ENCODE assay signal across 1 cellular context in the genomic region with DNA sequence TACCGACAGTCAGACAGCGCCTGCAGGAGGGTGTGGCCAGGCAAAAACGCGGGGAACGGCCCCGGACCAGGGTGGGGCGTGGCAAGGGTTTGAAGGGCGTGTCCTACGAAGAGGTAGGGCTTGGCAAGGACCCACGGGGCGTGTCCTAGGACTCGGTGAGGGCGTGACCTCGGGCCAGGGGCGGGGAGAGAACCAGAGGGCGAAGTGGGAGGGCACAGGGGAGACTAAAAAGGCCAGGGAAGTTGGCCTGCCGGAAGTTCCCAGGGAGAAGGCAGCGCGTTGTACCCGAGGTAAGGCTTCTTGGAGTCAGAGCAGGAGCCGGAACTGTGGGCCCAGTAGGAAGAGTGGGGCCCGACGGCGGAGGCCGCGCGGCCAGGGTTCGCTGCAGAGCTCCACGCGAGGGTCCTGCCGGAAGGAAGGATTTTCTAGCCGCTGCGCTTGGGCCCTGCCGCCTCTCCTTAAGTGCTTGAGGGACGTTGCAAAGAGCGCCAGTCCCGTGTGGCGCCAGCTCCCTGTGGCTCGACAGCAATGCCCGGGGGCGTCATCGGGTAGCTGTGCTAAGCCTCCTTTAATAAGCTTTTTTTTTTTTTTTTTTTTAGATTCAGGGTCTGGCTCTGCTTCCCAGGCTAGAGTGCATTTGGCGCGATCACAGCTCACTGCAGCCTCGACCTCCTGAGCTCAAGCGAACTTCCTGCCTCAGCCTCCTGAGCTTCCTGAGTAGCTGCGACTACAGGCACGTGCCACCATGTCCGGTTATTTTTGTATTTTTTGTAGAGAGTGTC.
TF ChIP-seq lines count a peak whose summit lies in the region.

A gene with protein sequence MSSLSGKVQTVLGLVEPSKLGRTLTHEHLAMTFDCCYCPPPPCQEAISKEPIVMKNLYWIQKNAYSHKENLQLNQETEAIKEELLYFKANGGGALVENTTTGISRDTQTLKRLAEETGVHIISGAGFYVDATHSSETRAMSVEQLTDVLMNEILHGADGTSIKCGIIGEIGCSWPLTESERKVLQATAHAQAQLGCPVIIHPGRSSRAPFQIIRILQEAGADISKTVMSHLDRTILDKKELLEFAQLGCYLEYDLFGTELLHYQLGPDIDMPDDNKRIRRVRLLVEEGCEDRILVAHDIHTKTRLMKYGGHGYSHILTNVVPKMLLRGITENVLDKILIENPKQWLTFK (plus strand): TSS at position 253 of the 782 bp plus-strand sequence. CDS start 47,375 bp downstream, outside the sequence.

TF ChIP-seq in GM12878, 131 proteins besides CTCF, POLR2A, EP300 and RAD21 (continued from another document and continues in another):
- no peak for TF ChIP-seq SUPT20H (IDR thresholded peaks at IDR 0.05; ENCODE audit: borderline replicate concordance, control insufficient read depth, low read depth, low read length)
- TF ChIP-seq TBL1XR1 (IDR thresholded peaks at IDR 0.05; ENCODE audit: low read depth, low read length), result no peak
- peak; percentile 13 for TF ChIP-seq MEF2B (IDR thresholded peaks at IDR 0.05; ENCODE audit: partially characterized antibody, poor library complexity, severe bottlenecking)
- no peak for TF ChIP-seq SP1 (IDR thresholded peaks at IDR 0.05; ENCODE audit: low read depth, low read length)
- no peak for TF ChIP-seq ZNF207 (IDR thresholded peaks at IDR 0.05; ENCODE audit: borderline replicate concordance)
- no peak for TF ChIP-seq SREBF1 (IDR thresholded peaks at IDR 0.05; ENCODE audit: low read length)
- peak; percentile 60 for TF ChIP-seq YY1 (IDR thresholded peaks at IDR 0.05; ENCODE audit: low read depth, low read length)
- TF ChIP-seq PAX8 (IDR thresholded peaks at IDR 0.05), result no peak
- TF ChIP-seq HDGF (IDR thresholded peaks at IDR 0.05), result peak; percentile 98
- TF ChIP-seq, protein P1, sequence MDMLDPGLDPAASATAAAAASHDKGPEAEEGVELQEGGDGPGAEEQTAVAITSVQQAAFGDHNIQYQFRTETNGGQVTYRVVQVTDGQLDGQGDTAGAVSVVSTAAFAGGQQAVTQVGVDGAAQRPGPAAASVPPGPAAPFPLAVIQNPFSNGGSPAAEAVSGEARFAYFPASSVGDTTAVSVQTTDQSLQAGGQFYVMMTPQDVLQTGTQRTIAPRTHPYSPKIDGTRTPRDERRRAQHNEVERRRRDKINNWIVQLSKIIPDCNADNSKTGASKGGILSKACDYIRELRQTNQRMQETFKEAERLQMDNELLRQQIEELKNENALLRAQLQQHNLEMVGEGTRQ (IDR thresholded peaks at IDR 0.05; ENCODE audit: borderline replicate concordance, low read depth, low read length), result no peak; the same call in 1 of the 2 replicates
- peak; percentile 82 for TF ChIP-seq NBN (IDR thresholded peaks at IDR 0.05)
- TF ChIP-seq NFYA (IDR thresholded peaks at IDR 0.05; ENCODE audit: borderline replicate concordance, low read depth, low read length), result no peak
- no peak for TF ChIP-seq MTA2 (IDR thresholded peaks at IDR 0.05; ENCODE audit: low read depth)
- TF ChIP-seq, protein P2, sequence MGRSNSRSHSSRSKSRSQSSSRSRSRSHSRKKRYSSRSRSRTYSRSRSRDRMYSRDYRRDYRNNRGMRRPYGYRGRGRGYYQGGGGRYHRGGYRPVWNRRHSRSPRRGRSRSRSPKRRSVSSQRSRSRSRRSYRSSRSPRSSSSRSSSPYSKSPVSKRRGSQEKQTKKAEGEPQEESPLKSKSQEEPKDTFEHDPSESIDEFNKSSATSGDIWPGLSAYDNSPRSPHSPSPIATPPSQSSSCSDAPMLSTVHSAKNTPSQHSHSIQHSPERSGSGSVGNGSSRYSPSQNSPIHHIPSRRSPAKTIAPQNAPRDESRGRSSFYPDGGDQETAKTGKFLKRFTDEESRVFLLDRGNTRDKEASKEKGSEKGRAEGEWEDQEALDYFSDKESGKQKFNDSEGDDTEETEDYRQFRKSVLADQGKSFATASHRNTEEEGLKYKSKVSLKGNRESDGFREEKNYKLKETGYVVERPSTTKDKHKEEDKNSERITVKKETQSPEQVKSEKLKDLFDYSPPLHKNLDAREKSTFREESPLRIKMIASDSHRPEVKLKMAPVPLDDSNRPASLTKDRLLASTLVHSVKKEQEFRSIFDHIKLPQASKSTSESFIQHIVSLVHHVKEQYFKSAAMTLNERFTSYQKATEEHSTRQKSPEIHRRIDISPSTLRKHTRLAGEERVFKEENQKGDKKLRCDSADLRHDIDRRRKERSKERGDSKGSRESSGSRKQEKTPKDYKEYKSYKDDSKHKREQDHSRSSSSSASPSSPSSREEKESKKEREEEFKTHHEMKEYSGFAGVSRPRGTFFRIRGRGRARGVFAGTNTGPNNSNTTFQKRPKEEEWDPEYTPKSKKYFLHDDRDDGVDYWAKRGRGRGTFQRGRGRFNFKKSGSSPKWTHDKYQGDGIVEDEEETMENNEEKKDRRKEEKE (IDR thresholded peaks at IDR 0.05), result no peak
- TF ChIP-seq PML (IDR thresholded peaks at IDR 0.05; ENCODE audit: low read length), result peak; percentile 60
- TF ChIP-seq IKZF2 (IDR thresholded peaks at IDR 0.05), result peak; percentile 48 to 52; a peak in 2 of 4 replicates
- TF ChIP-seq, protein P3, sequence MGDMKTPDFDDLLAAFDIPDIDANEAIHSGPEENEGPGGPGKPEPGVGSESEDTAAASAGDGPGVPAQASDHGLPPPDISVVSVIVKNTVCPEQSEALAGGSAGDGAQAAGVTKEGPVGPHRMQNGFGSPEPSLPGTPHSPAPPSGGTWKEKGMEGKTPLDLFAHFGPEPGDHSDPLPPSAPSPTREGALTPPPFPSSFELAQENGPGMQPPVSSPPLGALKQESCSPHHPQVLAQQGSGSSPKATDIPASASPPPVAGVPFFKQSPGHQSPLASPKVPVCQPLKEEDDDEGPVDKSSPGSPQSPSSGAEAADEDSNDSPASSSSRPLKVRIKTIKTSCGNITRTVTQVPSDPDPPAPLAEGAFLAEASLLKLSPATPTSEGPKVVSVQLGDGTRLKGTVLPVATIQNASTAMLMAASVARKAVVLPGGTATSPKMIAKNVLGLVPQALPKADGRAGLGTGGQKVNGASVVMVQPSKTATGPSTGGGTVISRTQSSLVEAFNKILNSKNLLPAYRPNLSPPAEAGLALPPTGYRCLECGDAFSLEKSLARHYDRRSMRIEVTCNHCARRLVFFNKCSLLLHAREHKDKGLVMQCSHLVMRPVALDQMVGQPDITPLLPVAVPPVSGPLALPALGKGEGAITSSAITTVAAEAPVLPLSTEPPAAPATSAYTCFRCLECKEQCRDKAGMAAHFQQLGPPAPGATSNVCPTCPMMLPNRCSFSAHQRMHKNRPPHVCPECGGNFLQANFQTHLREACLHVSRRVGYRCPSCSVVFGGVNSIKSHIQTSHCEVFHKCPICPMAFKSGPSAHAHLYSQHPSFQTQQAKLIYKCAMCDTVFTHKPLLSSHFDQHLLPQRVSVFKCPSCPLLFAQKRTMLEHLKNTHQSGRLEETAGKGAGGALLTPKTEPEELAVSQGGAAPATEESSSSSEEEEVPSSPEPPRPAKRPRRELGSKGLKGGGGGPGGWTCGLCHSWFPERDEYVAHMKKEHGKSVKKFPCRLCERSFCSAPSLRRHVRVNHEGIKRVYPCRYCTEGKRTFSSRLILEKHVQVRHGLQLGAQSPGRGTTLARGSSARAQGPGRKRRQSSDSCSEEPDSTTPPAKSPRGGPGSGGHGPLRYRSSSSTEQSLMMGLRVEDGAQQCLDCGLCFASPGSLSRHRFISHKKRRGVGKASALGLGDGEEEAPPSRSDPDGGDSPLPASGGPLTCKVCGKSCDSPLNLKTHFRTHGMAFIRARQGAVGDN (IDR thresholded peaks at IDR 0.05), result peak; percentile 68
- TF ChIP-seq, protein P4, sequence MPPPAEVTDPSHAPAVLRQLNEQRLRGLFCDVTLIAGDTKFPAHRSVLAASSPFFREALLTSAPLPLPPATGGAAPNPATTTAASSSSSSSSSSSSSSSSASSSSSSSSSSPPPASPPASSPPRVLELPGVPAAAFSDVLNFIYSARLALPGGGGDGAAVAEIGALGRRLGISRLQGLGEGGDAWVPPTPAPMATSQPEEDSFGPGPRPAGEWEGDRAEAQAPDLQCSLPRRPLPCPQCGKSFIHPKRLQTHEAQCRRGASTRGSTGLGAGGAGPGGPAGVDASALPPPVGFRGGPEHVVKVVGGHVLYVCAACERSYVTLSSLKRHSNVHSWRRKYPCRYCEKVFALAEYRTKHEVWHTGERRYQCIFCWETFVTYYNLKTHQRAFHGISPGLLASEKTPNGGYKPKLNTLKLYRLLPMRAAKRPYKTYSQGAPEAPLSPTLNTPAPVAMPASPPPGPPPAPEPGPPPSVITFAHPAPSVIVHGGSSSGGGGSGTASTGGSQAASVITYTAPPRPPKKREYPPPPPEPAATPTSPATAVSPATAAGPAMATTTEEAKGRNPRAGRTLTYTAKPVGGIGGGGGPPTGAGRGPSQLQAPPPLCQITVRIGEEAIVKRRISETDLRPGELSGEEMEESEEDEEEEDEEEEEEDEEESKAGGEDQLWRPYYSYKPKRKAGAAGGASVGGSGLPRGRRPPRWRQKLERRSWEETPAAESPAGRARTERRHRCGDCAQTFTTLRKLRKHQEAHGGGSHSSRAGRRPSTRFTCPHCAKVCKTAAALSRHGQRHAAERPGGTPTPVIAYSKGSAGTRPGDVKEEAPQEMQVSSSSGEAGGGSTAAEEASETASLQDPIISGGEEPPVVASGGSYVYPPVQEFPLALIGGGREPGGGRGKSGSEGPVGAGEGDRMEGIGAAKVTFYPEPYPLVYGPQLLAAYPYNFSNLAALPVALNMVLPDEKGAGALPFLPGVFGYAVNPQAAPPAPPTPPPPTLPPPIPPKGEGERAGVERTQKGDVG (CRISPR knock-in tag; IDR thresholded peaks at IDR 0.05), result no peak
- no peak for TF ChIP-seq ZSCAN29 (IDR thresholded peaks at IDR 0.05)
- peak; percentile 38; the same call in 1 of the 2 replicates for TF ChIP-seq EED (IDR thresholded peaks at IDR 0.05; ENCODE audit: low read depth)
- 0 out of 2 replicates have a peak, but pooled peaks have one; percentile 15 for TF ChIP-seq CREB1 (IDR thresholded peaks at IDR 0.05; ENCODE audit: low read depth)
- TF ChIP-seq ASH2L (IDR thresholded peaks at IDR 0.05; ENCODE audit: borderline replicate concordance, low read depth), result peak; percentile 72; the same call in 1 of the 2 replicates
- TF ChIP-seq SRF (IDR thresholded peaks at IDR 0.05; ENCODE audit: low read depth in 2 of 2, low read length in 2 of 2), result peak; percentile 96 to 98
- TF ChIP-seq IKZF1 (conservative IDR thresholded peaks at IDR 0.05), result peak; percentile 87
- TF ChIP-seq, protein P5, sequence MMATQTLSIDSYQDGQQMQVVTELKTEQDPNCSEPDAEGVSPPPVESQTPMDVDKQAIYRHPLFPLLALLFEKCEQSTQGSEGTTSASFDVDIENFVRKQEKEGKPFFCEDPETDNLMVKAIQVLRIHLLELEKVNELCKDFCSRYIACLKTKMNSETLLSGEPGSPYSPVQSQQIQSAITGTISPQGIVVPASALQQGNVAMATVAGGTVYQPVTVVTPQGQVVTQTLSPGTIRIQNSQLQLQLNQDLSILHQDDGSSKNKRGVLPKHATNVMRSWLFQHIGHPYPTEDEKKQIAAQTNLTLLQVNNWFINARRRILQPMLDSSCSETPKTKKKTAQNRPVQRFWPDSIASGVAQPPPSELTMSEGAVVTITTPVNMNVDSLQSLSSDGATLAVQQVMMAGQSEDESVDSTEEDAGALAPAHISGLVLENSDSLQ (IDR thresholded peaks at IDR 0.05), result peak; percentile 63; the same call in 1 of the 2 replicates
- peak; percentile 72 for TF ChIP-seq BACH1 (IDR thresholded peaks at IDR 0.05; ENCODE audit: borderline replicate concordance)
- TF ChIP-seq, protein P6, sequence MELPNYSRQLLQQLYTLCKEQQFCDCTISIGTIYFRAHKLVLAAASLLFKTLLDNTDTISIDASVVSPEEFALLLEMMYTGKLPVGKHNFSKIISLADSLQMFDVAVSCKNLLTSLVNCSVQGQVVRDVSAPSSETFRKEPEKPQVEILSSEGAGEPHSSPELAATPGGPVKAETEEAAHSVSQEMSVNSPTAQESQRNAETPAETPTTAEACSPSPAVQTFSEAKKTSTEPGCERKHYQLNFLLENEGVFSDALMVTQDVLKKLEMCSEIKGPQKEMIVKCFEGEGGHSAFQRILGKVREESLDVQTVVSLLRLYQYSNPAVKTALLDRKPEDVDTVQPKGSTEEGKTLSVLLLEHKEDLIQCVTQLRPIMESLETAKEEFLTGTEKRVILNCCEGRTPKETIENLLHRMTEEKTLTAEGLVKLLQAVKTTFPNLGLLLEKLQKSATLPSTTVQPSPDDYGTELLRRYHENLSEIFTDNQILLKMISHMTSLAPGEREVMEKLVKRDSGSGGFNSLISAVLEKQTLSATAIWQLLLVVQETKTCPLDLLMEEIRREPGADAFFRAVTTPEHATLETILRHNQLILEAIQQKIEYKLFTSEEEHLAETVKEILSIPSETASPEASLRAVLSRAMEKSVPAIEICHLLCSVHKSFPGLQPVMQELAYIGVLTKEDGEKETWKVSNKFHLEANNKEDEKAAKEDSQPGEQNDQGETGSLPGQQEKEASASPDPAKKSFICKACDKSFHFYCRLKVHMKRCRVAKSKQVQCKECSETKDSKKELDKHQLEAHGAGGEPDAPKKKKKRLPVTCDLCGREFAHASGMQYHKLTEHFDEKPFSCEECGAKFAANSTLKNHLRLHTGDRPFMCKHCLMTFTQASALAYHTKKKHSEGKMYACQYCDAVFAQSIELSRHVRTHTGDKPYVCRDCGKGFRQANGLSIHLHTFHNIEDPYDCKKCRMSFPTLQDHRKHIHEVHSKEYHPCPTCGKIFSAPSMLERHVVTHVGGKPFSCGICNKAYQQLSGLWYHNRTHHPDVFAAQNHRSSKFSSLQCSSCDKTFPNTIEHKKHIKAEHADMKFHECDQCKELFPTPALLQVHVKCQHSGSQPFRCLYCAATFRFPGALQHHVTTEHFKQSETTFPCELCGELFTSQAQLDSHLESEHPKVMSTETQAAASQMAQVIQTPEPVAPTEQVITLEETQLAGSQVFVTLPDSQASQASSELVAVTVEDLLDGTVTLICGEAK (IDR thresholded peaks at IDR 0.05; ENCODE audit: borderline replicate concordance), result peak; percentile 20; the same call in 1 of the 2 replicates
- TF ChIP-seq SPI1 (IDR thresholded peaks at IDR 0.05; ENCODE audit: borderline replicate concordance, insufficient read depth, low read depth, low read length), result 0 out of 2 replicates have a peak, but pooled peaks have one; percentile 13
- TF ChIP-seq, protein P7, sequence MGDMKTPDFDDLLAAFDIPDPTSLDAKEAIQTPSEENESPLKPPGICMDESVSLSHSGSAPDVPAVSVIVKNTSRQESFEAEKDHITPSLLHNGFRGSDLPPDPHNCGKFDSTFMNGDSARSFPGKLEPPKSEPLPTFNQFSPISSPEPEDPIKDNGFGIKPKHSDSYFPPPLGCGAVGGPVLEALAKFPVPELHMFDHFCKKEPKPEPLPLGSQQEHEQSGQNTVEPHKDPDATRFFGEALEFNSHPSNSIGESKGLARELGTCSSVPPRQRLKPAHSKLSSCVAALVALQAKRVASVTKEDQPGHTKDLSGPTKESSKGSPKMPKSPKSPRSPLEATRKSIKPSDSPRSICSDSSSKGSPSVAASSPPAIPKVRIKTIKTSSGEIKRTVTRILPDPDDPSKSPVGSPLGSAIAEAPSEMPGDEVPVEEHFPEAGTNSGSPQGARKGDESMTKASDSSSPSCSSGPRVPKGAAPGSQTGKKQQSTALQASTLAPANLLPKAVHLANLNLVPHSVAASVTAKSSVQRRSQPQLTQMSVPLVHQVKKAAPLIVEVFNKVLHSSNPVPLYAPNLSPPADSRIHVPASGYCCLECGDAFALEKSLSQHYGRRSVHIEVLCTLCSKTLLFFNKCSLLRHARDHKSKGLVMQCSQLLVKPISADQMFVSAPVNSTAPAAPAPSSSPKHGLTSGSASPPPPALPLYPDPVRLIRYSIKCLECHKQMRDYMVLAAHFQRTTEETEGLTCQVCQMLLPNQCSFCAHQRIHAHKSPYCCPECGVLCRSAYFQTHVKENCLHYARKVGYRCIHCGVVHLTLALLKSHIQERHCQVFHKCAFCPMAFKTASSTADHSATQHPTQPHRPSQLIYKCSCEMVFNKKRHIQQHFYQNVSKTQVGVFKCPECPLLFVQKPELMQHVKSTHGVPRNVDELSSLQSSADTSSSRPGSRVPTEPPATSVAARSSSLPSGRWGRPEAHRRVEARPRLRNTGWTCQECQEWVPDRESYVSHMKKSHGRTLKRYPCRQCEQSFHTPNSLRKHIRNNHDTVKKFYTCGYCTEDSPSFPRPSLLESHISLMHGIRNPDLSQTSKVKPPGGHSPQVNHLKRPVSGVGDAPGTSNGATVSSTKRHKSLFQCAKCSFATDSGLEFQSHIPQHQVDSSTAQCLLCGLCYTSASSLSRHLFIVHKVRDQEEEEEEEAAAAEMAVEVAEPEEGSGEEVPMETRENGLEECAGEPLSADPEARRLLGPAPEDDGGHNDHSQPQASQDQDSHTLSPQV (IDR thresholded peaks at IDR 0.05), result no peak
